ENCODE assay signal across 11 cellular contexts in genomic region chr19:57267294-57267693, GRCh38. TPM values are rescaled to one million over a fixed set of nuclear protein-coding genes. Genes with fewer than 3 reads are reported as not detected.
"Had no signal": no experiment of that assay in that cellular context is flagged by ENCODE, and none has a peak within 500 bp of the region (broad histone marks: within the 10 kb centered on the region; RNA-seq: fewer than 3 reads in every experiment).

No MANE protein-coding gene starts in this region.

- H3K4me1 ChIP-seq: breast epithelium, left lung, tibial artery, uterus had no signal

- H3K9me3 ChIP-seq: breast epithelium, left lung, ovary, uterus had no signal

- ATAC-seq: left lung had no signal

- H3K4me3 ChIP-seq: breast epithelium, left lung, ovary, tibial artery, uterus had no signal

- H3K27ac ChIP-seq: breast epithelium, left lung, ovary, tibial artery, uterus had no signal

- H3K36me3 ChIP-seq: breast epithelium, ovary, uterus had no signal

- DNase-seq: activated CD4-positive, alpha-beta T cell treated with anti-CD3 and anti-CD28 coated beads, Interleukin-2, amount 10 ng/mL, durations not matched to agents 24 days and 14 days; activated effector memory CD4-positive, alpha-beta T cell treated with Interleukin-2 at 50 U/mL for 16 hours; activated T-cell treated with anti-CD3 and anti-CD28 coated beads, Interleukin-2, amount 50 U/mL, for 1 hour; endodermal cell; left lung; nephron progenitor cell; ovary; stimulated activated CD4-positive, alpha-beta T cell treated with anti-CD3 and anti-CD28 coated beads, Interleukin-15, amount 100 ng/mL, for 24 hours; tibial artery; uterus had no signal

- H3K27me3 ChIP-seq: breast epithelium, left lung, ovary, tibial artery, uterus had no signal

RNA-seq across cellular contexts. Expression of gene AURKC, which starts 36.5 kb away (rescaled TPM):
- total RNA-seq: activated CD4-positive, alpha-beta T cell treated with anti-CD3 and anti-CD28 coated beads, Interleukin-2, amount 10 ng/mL, durations not matched to agents 24 days and 14 days had no signal
